Comparison of ENCODE assay signal across 18 cellular contexts in genomic region chrX:150293311-150294013, GRCh38.
"Had no signal": no experiment of that assay in that cellular context is flagged by ENCODE, and none has a peak within 500 bp of the region (broad histone marks: within the 10 kb centered on the region; RNA-seq: fewer than 3 reads in every experiment).

No MANE protein-coding gene starts in this region.

- DNase-seq: activated CD4-positive, alpha-beta T cell treated with anti-CD3 and anti-CD28 coated beads for 4 hours; activated naive CD4-positive, alpha-beta T cell treated with Interleukin-2 at 50 U/mL for 16 hours; activated naive CD8-positive, alpha-beta T cell treated with anti-CD3 and anti-CD28 coated beads, Interleukin-2, amount 50 U/mL, for 24 hours; central memory CD4-positive, alpha-beta T cell; effector memory CD8-positive, alpha-beta T cell; erythroblast; hippocampal formation; left cardiac atrium; occipital lobe; stimulated activated CD4-positive, alpha-beta T cell treated with anti-CD3 and anti-CD28 coated beads, Interleukin-12 subunit alpha, Interleukin-12 subunit beta, amount 100 ng/mL, for 4 hours; stimulated activated naive CD4-positive, alpha-beta T cell treated with Interleukin-2 at 50 U/mL for 16 hours; T-cell; T1000; upper lobe of left lung; WERI-Rb-1 had no signal

- H3K4me1 ChIP-seq: suprapubic skin, upper lobe of left lung had no signal

- H3K27me3 ChIP-seq: suprapubic skin, upper lobe of left lung had no signal

- H3K27ac ChIP-seq: coronary artery, suprapubic skin, upper lobe of left lung, WERI-Rb-1 had no signal

- H3K4me3 ChIP-seq: coronary artery, suprapubic skin, upper lobe of left lung had no signal

- ATAC-seq: activated naive CD8-positive, alpha-beta T cell treated with anti-CD3 and anti-CD28 coated beads, Interleukin-2, amount 50 U/mL, for 24 hours; effector memory CD8-positive, alpha-beta T cell; left cardiac atrium; natural killer cell treated with Interleukin-12 subunit alpha and Interleukin-12 subunit beta and Interleukin-15 and Interleukin-18, amount 100 ng/mL, for 72 hours; T-cell had no signal

- H3K36me3 ChIP-seq: suprapubic skin, upper lobe of left lung, WERI-Rb-1 had no signal

- H3K9me3 ChIP-seq: suprapubic skin, upper lobe of left lung had no signal
